Comparison of ENCODE assay signal across 8 cellular contexts in the genomic region with DNA sequence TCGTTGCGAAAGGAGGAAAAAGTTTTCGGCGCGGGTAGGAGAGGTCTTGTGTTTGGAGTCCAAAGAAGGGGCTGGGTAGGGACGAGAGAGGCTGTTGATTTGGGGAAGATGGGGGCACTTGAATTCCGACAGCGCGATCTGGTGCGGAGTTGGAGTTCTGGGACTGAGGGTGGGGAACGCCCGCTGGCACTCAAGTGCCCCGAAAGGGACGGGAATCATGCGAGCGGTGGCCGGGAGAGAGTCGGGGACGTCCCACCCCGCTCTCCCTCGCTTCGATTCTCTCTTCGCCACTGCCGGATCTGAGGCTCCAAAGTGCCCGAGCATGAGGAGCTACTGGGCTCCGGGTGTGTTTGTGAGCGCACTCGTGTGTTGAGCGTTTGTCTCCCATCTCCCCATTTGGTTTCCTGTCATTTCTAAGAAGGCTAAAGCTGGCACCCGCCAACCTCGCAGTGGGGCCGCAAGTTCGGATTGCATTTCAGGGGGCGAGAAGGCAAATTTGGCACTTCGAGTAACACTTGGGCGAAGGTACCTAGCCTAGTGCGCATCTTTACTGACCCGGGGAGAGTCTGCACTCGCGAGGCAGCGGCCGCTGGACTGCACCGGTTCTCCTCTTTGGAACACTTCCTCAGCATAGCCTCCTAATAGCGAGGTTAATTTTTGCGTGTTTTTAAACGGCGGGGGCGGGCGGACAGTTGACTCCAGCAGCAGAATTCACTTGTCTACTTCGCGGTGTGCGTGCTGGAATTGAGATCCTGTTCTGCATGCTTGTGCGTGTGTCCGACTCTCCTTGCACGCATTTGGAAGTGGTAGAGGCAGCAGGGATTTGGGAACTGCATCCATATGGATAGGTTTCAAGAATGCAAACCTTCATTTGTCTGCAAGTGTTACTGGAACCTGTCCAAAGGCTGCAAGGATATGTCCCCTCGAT. TPM values are rescaled to one million over a fixed set of nuclear protein-coding genes. Genes with fewer than 3 reads are reported as not detected.
DNase-seq lines count a peak whose midpoint lies in the region; ATAC-seq and TF ChIP-seq lines count a peak whose summit lies in the region.

No MANE protein-coding gene starts in this region.

- no peak for TF ChIP-seq CTCF in CD4-positive, alpha-beta T cell (IDR thresholded peaks at IDR 0.05)
- TF ChIP-seq CTCF in LNCaP clone FGC (IDR thresholded peaks at IDR 0.05; ENCODE audit: control insufficient read depth, extremely low read depth, insufficient read depth), result no peak
- TF ChIP-seq CTCF in neural progenitor cell (IDR thresholded peaks at IDR 0.05), result no peak

- intact Hi-C loops in CD4-positive, alpha-beta T cell (cut with DNase I, micrococcal nuclease), result no loop called here

- H3K4me1 Mint-ChIP-seq in CD4-positive, alpha-beta T cell (ENCODE audit: low read depth), result peaks cover 29% of the 10 kb centered on the region
- peaks cover 14% of the 10 kb centered on the region for H3K4me1 Mint-ChIP-seq in neural progenitor cell

- DNase-seq in CD4-positive, alpha-beta T cell, result no peak
- DNase-seq in LNCaP clone FGC (ENCODE audit: low read depth), result no peak
- DNase-seq in neural progenitor cell (ENCODE audit: low spot score), result peak; percentile 64
- DNase-seq in cerebellar nuclear complex (lab: John Stamatoyannopoulos, UW), result no peak
- no peak for DNase-seq in NOMO-1 treated with DMSO at 0.1 percent for 48 hours (lab: John Stamatoyannopoulos, UW; ENCODE audit: unreplicated experiment)
- DNase-seq in NK-92 treated with Interleukin-12 subunit alpha and Interleukin-12 subunit beta, amount 100 ng/mL, for 24 hours (lab: John Stamatoyannopoulos, UW), result no peak

- H3K4me2 ChIP-seq in neural progenitor cell, result peak overlapping the region; percentile 99

- H3K36me3 Mint-ChIP-seq in CD4-positive, alpha-beta T cell (ENCODE audit: low read depth), result no peaks in the 10 kb centered on the region
- H3K36me3 Mint-ChIP-seq in neural progenitor cell, result no peaks in the 10 kb centered on the region

- no peak for ATAC-seq in CD4-positive, alpha-beta T cell (ENCODE audit: poor library complexity)
- ATAC-seq in GM19395 (IDR thresholded peaks at IDR 0.05; ENCODE audit: unreplicated experiment), result no peak

- no peak overlapping the region for H3K9ac ChIP-seq in neural progenitor cell

- peaks cover 57% of the 10 kb centered on the region for H3K27me3 ChIP-seq in CD4-positive, alpha-beta T cell (ENCODE audit: control insufficient read depth, insufficient read depth, low read length)
- H3K27me3 ChIP-seq in ectodermal cell (ENCODE audit: control insufficient read depth, insufficient read depth, low read length, poor library complexity, severe bottlenecking) (peaks cover 49% of the 10 kb centered on the region), neural progenitor cell (peaks cover 80% of the 10 kb centered on the region)

- H2AFZ ChIP-seq in neural progenitor cell (replicated peaks), result peak overlapping the region; percentile 91

- no peaks in the 10 kb centered on the region for H3K4me1 ChIP-seq in ectodermal cell (ENCODE audit: control insufficient read depth, insufficient read depth, low read length)
- H3K4me1 ChIP-seq in neural progenitor cell, result peaks cover 4% of the 10 kb centered on the region

- no peaks in the 10 kb centered on the region for H3K9me3 Mint-ChIP-seq in CD4-positive, alpha-beta T cell
- H3K9me3 Mint-ChIP-seq in neural progenitor cell, result no peaks in the 10 kb centered on the region

- no peak overlapping the region for H3K27ac Mint-ChIP-seq in CD4-positive, alpha-beta T cell
- no peak overlapping the region for H3K27ac Mint-ChIP-seq in neural progenitor cell

- H3K79me2 ChIP-seq in neural progenitor cell (ENCODE audit: low read depth), result no peaks in the 10 kb centered on the region

- POLR2A ChIA-PET in CD4-positive, alpha-beta T cell (lab: Charles Lee), result no interaction called here

- WGBS in ectodermal cell, 2 experiments, result 4 to 5% methylated on average over 56 of the region's 56 CpGs

- no peaks in the 10 kb centered on the region for H3K9me3 ChIP-seq in CD4-positive, alpha-beta T cell (ENCODE audit: control insufficient read depth, low read length)
- H3K9me3 ChIP-seq in ectodermal cell (ENCODE audit: control insufficient read depth, low read length), result no peaks in the 10 kb centered on the region
- no peaks in the 10 kb centered on the region for H3K9me3 ChIP-seq in neural progenitor cell (ENCODE audit: low read depth)

- CTCF ChIA-PET in CD4-positive, alpha-beta T cell (lab: Charles Lee), result no interaction called here

- H3F3A ChIP-seq in neural progenitor cell (ENCODE audit: low read depth), result peaks cover 11% of the 10 kb centered on the region

- peak overlapping the region; percentile 70 for H3K4me3 Mint-ChIP-seq in CD4-positive, alpha-beta T cell
- H3K4me3 Mint-ChIP-seq in neural progenitor cell, result peak overlapping the region; percentile 95

- H3K27me3 Mint-ChIP-seq in CD4-positive, alpha-beta T cell, result peaks cover 81% of the 10 kb centered on the region
- H3K27me3 Mint-ChIP-seq in neural progenitor cell (ENCODE audit: insufficient read depth, low read depth), result peaks cover 21% of the 10 kb centered on the region

- no peaks in the 10 kb centered on the region for H4K20me1 ChIP-seq in neural progenitor cell (ENCODE audit: low read depth)

- H3K4me3 ChIP-seq in LNCaP clone FGC (ENCODE audit: low read depth, low read length), result peak overlapping the region; percentile 32
- H3K4me3 ChIP-seq in ectodermal cell (ENCODE audit: insufficient read depth, low read depth, low read length), result peak overlapping the region; percentile 47
- H3K4me3 ChIP-seq in neural progenitor cell, result peak overlapping the region; percentile 63

- no peak overlapping the region for H3K27ac ChIP-seq in CD4-positive, alpha-beta T cell (ENCODE audit: low read depth, low read length)
- no peak overlapping the region for H3K27ac ChIP-seq in ectodermal cell (ENCODE audit: insufficient read depth, low read depth, low read length, poor library complexity, severe bottlenecking)
- H3K27ac ChIP-seq in neural progenitor cell, result no peak overlapping the region

- H3K36me3 ChIP-seq in ectodermal cell (ENCODE audit: control insufficient read depth, insufficient read depth, low read length), result no peaks in the 10 kb centered on the region
- no peaks in the 10 kb centered on the region for H3K36me3 ChIP-seq in neural progenitor cell

RNA-seq across cellular contexts. Expression of a gene that starts 1.2 kb away (rescaled TPM):
- under 1 TPM in 1 of 2 experiments, not detected in 1; 0.08 TPM for total RNA-seq in CD4-positive, alpha-beta T cell
- 1.3 TPM for polyA plus RNA-seq in ectodermal cell (2013, experiment 1 of 4)
- polyA plus RNA-seq in ectodermal cell (2013, experiment 2 of 4), result 2.2 TPM
- polyA plus RNA-seq in ectodermal cell (2013, experiment 3 of 4), result 0.96 TPM
- 1.7 TPM for polyA plus RNA-seq in ectodermal cell (2013, experiment 4 of 4)
- total RNA-seq in neural progenitor cell (ENCODE audit: low replicate concordance), result 2.4 and 4.5 TPM in 2 replicates
